In genomic region chr13:59843040-59843439, GRCh38 we compare ENCODE assay signal across 1 cellular context.
TF ChIP-seq lines count a peak whose summit lies in the region.

No MANE protein-coding gene starts in this region.

TF ChIP-seq in HepG2, 621 proteins besides CTCF, POLR2A, EP300 and RAD21:
- TF ChIP-seq ZFP91 (CRISPR knock-in tag; IDR thresholded peaks at IDR 0.05; ENCODE audit: borderline replicate concordance) (no peak), HOMEZ (CRISPR knock-in tag; IDR thresholded peaks at IDR 0.05; ENCODE audit: low read depth) (peak; percentile 47; the same call in 1 of the 2 replicates), GABPB1 (CRISPR knock-in tag; IDR thresholded peaks at IDR 0.05) (no peak), HNF4A (CRISPR knock-in tag; IDR thresholded peaks at IDR 0.05) (0 out of 2 replicates have a peak, but pooled peaks have one; percentile 12), PAXIP1 (CRISPR knock-in tag; conservative IDR thresholded peaks at IDR 0.05) (peak; percentile 46; the same call in 1 of the 2 replicates), ARID5B (CRISPR knock-in tag; IDR thresholded peaks at IDR 0.05) (peak; percentile 25; the same call in 1 of the 2 replicates), ZBTB20 (CRISPR knock-in tag; IDR thresholded peaks at IDR 0.05; ENCODE audit: borderline replicate concordance, low read depth) (peak; percentile 89; the same call in 1 of the 2 replicates), ZFP36L2 (CRISPR knock-in tag; IDR thresholded peaks at IDR 0.05) (no peak), TEAD3 (CRISPR knock-in tag; optimal IDR thresholded peaks at IDR 0.05; ENCODE audit: borderline replicate concordance) (peak; percentile 44), SOX5 (CRISPR knock-in tag; IDR thresholded peaks at IDR 0.05; ENCODE audit: borderline replicate concordance) (0 out of 2 replicates have a peak, but pooled peaks have one; percentile 26), SOX13 (IDR thresholded peaks at IDR 0.05) (no peak), SOX13 (CRISPR knock-in tag; conservative IDR thresholded peaks at IDR 0.05 in 1 of 2, IDR thresholded peaks at IDR 0.05 in 1 of 2) (0 out of 4 replicates have a peak, but pooled peaks of 1 of the 2 experiments have one; percentile 11), LCORL (IDR thresholded peaks at IDR 0.05) (no peak), LCORL (CRISPR knock-in tag; IDR thresholded peaks at IDR 0.05) (peak; percentile 37; the same call in 1 of the 2 replicates)
